Comparison of ENCODE assay signal across 7 cellular contexts in genomic region chr17:33038740-33039139, GRCh38.
DNase-seq lines count a peak whose midpoint lies in the region; TF ChIP-seq lines count a peak whose summit lies in the region.

No MANE protein-coding gene starts in this region.

- DNase-seq in GM10248 (ENCODE audit: extremely low spot score): no peak
- DNase-seq in MM.1S: no peak
- DNase-seq in astrocyte of the hippocampus (ENCODE audit: low read depth, low spot score): peak; percentile 55
- DNase-seq in left kidney (ENCODE audit: low read depth, low spot score): peak; percentile 75
- DNase-seq in SW 1271 (lab: John Stamatoyannopoulos, UW): no peak
- DNase-seq in putamen (ENCODE audit: low spot score): no peak
- DNase-seq in NCI-H1694 (lab: John Stamatoyannopoulos, UW): no peak

- H3K4me3 ChIP-seq in MM.1S (ENCODE audit: low read length): no peak overlapping the region

- no peak overlapping the region for H3K27ac ChIP-seq in MM.1S (ENCODE audit: low read length)

- no peak overlapping the region for H3K9ac ChIP-seq in MM.1S (ENCODE audit: low read length)

- no peaks in the 10 kb centered on the region for H3K27me3 ChIP-seq in MM.1S (replicated peaks; ENCODE audit: insufficient read depth, low read length)

- no peak overlapping the region for H3K4me2 ChIP-seq in MM.1S (ENCODE audit: low read depth, low read length)

- peak; percentile 45 for TF ChIP-seq CTCF in GM10248 (IDR thresholded peaks at IDR 0.05; ENCODE audit: control extremely low read depth, extremely low read depth, low read depth, missing control alignments)
- peak; percentile 64 for TF ChIP-seq CTCF in MM.1S (IDR thresholded peaks at IDR 0.05; ENCODE audit: low read length)

- H3K9me3 ChIP-seq in MM.1S (replicated peaks; ENCODE audit: insufficient read depth, low read length): no peaks in the 10 kb centered on the region

- CTCF ChIA-PET in GM10248 (lab: Yijun Ruan, JAX): interaction anchor here (0.7 to 2.8 kb wide), 9 partner anchors 11 to 712 kb away, joined by 3 to 15 read pairs (median 4); no protein-coding TSS in a partner anchor

- no peaks in the 10 kb centered on the region for H3F3A ChIP-seq in MM.1S (ENCODE audit: insufficient read depth, low read length)

- H3K9me2 ChIP-seq in MM.1S (replicated peaks; ENCODE audit: insufficient read depth, low read length): no peaks in the 10 kb centered on the region

- no peaks in the 10 kb centered on the region for H3K36me3 ChIP-seq in MM.1S (replicated peaks; ENCODE audit: insufficient read depth, low read length)

- no peak overlapping the region for H2AFZ ChIP-seq in MM.1S (ENCODE audit: low read length)

- H3K4me1 ChIP-seq in MM.1S (ENCODE audit: low read length): no peaks in the 10 kb centered on the region

- H3K79me2 ChIP-seq in MM.1S (ENCODE audit: low read length): no peaks in the 10 kb centered on the region

- H4K20me1 ChIP-seq in MM.1S (ENCODE audit: insufficient read depth, low read length): no peaks in the 10 kb centered on the region

- POLR2A ChIA-PET in GM10248 (lab: Yijun Ruan, JAX): no interaction called here

Comparison
In these comparisons a context has a peak if more than half of its experiments do, and no peak if none do; other contexts are left out.
1. DNase-seq: peak in astrocyte of the hippocampus (single experiment) and left kidney (single experiment); none in GM10248 (single experiment), MM.1S (single experiment), SW 1271 (0 of 2), putamen (single experiment) and NCI-H1694 (single experiment).